In genomic region chr17:17661834-17662233, GRCh38 we compare ENCODE assay signal across 17 cellular contexts. TPM values are rescaled to one million over a fixed set of nuclear protein-coding genes. Genes with fewer than 3 reads are reported as not detected.
DNase-seq lines count a peak whose midpoint lies in the region; ATAC-seq, FAIRE-seq and TF ChIP-seq lines count a peak whose summit lies in the region.
"Had no signal": no experiment of that assay in that cellular context is flagged by ENCODE, and none has a peak within 500 bp of the region (broad histone marks: within the 10 kb centered on the region; RNA-seq: fewer than 3 reads in every experiment).

No MANE protein-coding gene starts in this region.

- H3K27me3 ChIP-seq in HCT116 (ENCODE audit: insufficient read depth, low read length): no peaks in the 10 kb centered on the region
- H3K27me3 ChIP-seq: esophagus squamous epithelium, upper lobe of left lung had no signal

- no peaks in the 10 kb centered on the region for H3K9me2 ChIP-seq in HCT116 (ENCODE audit: insufficient read depth)

- ATAC-seq in A549 (no peak), HCT116 (no peak), HG02970 (IDR thresholded peaks at IDR 0.05; ENCODE audit: low FRiP score, unreplicated experiment) (no peak)
- ATAC-seq: activated CD8-positive, alpha-beta memory T cell treated with anti-CD3 and anti-CD28 coated beads, Interleukin-2, amount 10 ng/mL, durations not matched to agents 7 days and 5 days had no signal

- DNase-seq in A549 (ENCODE audit: low read depth in 1 of 2, low spot score in 1 of 2): no peak
- DNase-seq in HCT116 (ENCODE audit: low read depth, low spot score): no peak
- peak; percentile 63 for DNase-seq in SK-N-DZ (ENCODE audit: low spot score)
- no peak for DNase-seq in fibroblast of villous mesenchyme (ENCODE audit: low read depth)
- no peak for DNase-seq in stimulated activated CD4-positive, alpha-beta T cell treated with anti-CD3 and anti-CD28 coated beads, Interleukin-2, amount 100 ng/mL, for 24 hours
- no peak for DNase-seq in activated T-helper 1 cell treated with anti-CD3 and anti-CD28 coated beads, Interleukin-12 subunit alpha, Interleukin-12 subunit beta, Interleukin-2, Interleukin-4 antibody, amounts not matched to agents 30 ng/mL and 10 ng/mL and 1 ng/mL, durations not matched to agents 14 hours and 24 hours and 36 hours (ENCODE audit: low spot score)
- no peak for DNase-seq in NCI-H1417 (lab: John Stamatoyannopoulos, UW)
- DNase-seq: activated CD8-positive, alpha-beta memory T cell treated with anti-CD3 and anti-CD28 coated beads, Interleukin-2, amount 10 ng/mL, durations not matched to agents 7 days and 5 days; activated naive CD4-positive, alpha-beta T cell treated with anti-CD3 and anti-CD28 coated beads, Interleukin-2, amount 10 ng/mL, durations not matched to agents 7 days and 5 days; esophagus squamous epithelium; GOT3; NCI-H1048; NCI-H446 treated with DMSO at 0.1 percent for 48 hours; Right ventricle myocardium superior; stimulated activated CD4-positive, alpha-beta T cell treated with anti-CD3 and anti-CD28 coated beads, Interleukin-15, amount 100 ng/mL, for 24 hours; upper lobe of left lung had no signal

- TF ChIP-seq CTCF in A549 (IDR thresholded peaks at IDR 0.05) (peak; percentile 17; the same call in 2 of the 3 replicates), HCT116 (IDR thresholded peaks at IDR 0.05 in 2 of 3, conservative IDR thresholded peaks at IDR 0.05 in 1 of 3; ENCODE audit: borderline replicate concordance in 1 of 3, insufficient read depth in 1 of 3, low read depth in 2 of 3, low read length in 2 of 3) (peak in 2 of 3 experiments; percentile 41 to 44; a peak in 4 of 6 replicates), fibroblast of villous mesenchyme (IDR thresholded peaks at IDR 0.05; ENCODE audit: insufficient read depth, low read depth, low read length) (peak; percentile 16)

- 89% methylated on average over 6 of the region's 6 CpGs for WGBS in A549 (ENCODE audit: missing lambda C conversion rate)

- H3K27me3 Mint-ChIP-seq in activated T-helper 1 cell treated with anti-CD3 and anti-CD28 coated beads, Interleukin-12 subunit alpha, Interleukin-12 subunit beta, Interleukin-2, Interleukin-4 antibody, amounts not matched to agents 30 ng/mL and 10 ng/mL and 1 ng/mL, durations not matched to agents 14 hours and 24 hours and 36 hours (ENCODE audit: insufficient read depth): peaks cover 13% of the 10 kb centered on the region

- RAD21 ChIA-PET in HCT116 (lab: Charles Lee; ENCODE audit: low non-redundant PET in 1 of 2, low total read pairs in 2 of 2, uncharacterized antibody in 2 of 2, unreplicated experiment in 2 of 2): no interaction called here

- CTCF ChIA-PET in A549 (lab: Yijun Ruan, JAX): interaction anchor here (0.8 to 2.6 kb wide), 6 partner anchors 11 to 305 kb away, joined by 4 to 12 read pairs (median 4); no protein-coding TSS in a partner anchor
- CTCF ChIA-PET in HCT116 (lab: Charles Lee): interaction anchor here (1.4 kb wide), 1 partner anchor 19 kb away, joined by 3 read pairs; the partner anchor contains the start of gene RAI1

- peaks cover 12% of the 10 kb centered on the region for H3K9me3 Mint-ChIP-seq in activated T-helper 1 cell treated with anti-CD3 and anti-CD28 coated beads, Interleukin-12 subunit alpha, Interleukin-12 subunit beta, Interleukin-2, Interleukin-4 antibody, amounts not matched to agents 30 ng/mL and 10 ng/mL and 1 ng/mL, durations not matched to agents 14 hours and 24 hours and 36 hours

- peaks cover 30% of the 10 kb centered on the region for H3K9me3 ChIP-seq in A549
- H3K9me3 ChIP-seq in HCT116 (ENCODE audit: control insufficient read depth in 1 of 2, insufficient read depth in 1 of 2, low read depth in 1 of 2, low read length in 2 of 2): peaks cover 0 to 6% of the 10 kb centered on the region in 2 experiments; a peak in 1 of 4 replicates

- no peaks in the 10 kb centered on the region for H4K20me1 ChIP-seq in HCT116 (ENCODE audit: insufficient read depth)

- no peaks in the 10 kb centered on the region for H3K36me3 ChIP-seq in HCT116 (ENCODE audit: control insufficient read depth in 1 of 2, insufficient read depth in 2 of 2, low read length in 2 of 2)
- H3K36me3 ChIP-seq: esophagus squamous epithelium, upper lobe of left lung had no signal

- no peak overlapping the region for H2AFZ ChIP-seq in HCT116 (ENCODE audit: low read depth, low read length, poor library complexity, severe bottlenecking)

- no peaks in the 10 kb centered on the region for H3K79me2 ChIP-seq in HCT116 (ENCODE audit: insufficient read depth, low read length)

- H3K4me3 ChIP-seq in A549 (no peak overlapping the region), HCT116 (replicated peaks in 1 of 2; ENCODE audit: low read depth in 1 of 2, low read length in 2 of 2) (no peak overlapping the region), fibroblast of villous mesenchyme (ENCODE audit: low read depth, low read length) (no peak overlapping the region)
- H3K4me3 ChIP-seq: esophagus squamous epithelium, upper lobe of left lung had no signal

- no peak for FAIRE-seq in A549 (lab: Jason Lieb, UNC)

- H3K27ac ChIP-seq in A549: no peak overlapping the region
- no peak overlapping the region for H3K27ac ChIP-seq in HCT116 (ENCODE audit: low read depth, low read length)
- H3K27ac ChIP-seq: esophagus squamous epithelium, upper lobe of left lung had no signal

- TF ChIP-seq POLR2A in A549 (IDR thresholded peaks at IDR 0.05; ENCODE audit: low read length): no peak
- TF ChIP-seq POLR2A in HCT116 (IDR thresholded peaks at IDR 0.05; ENCODE audit: borderline replicate concordance, extremely low read depth, insufficient read depth, insufficient read length): no peak

- H3K4me3 Mint-ChIP-seq in activated T-helper 1 cell treated with anti-CD3 and anti-CD28 coated beads, Interleukin-12 subunit alpha, Interleukin-12 subunit beta, Interleukin-2, Interleukin-4 antibody, amounts not matched to agents 30 ng/mL and 10 ng/mL and 1 ng/mL, durations not matched to agents 14 hours and 24 hours and 36 hours: no peak overlapping the region
- H3K4me3 Mint-ChIP-seq: activated CD8-positive, alpha-beta memory T cell treated with anti-CD3 and anti-CD28 coated beads, Interleukin-2, amount 10 ng/mL, durations not matched to agents 7 days and 5 days; activated naive CD4-positive, alpha-beta T cell treated with anti-CD3 and anti-CD28 coated beads, Interleukin-2, amount 10 ng/mL, durations not matched to agents 7 days and 5 days had no signal

- intact Hi-C loops in HCT116 (cut with micrococcal nuclease): no loop called here
- intact Hi-C loops in activated T-helper 1 cell treated with anti-CD3 and anti-CD28 coated beads, Interleukin-12 subunit alpha, Interleukin-12 subunit beta, Interleukin-2, Interleukin-4 antibody, amounts not matched to agents 30 ng/mL and 10 ng/mL and 1 ng/mL, durations not matched to agents 14 hours and 24 hours and 36 hours (cut with micrococcal nuclease): no loop called here

- H3K4me2 ChIP-seq in A549 (no peak overlapping the region), HCT116 (ENCODE audit: low read length) (no peak overlapping the region)

- no peaks in the 10 kb centered on the region for H3K36me3 Mint-ChIP-seq in activated T-helper 1 cell treated with anti-CD3 and anti-CD28 coated beads, Interleukin-12 subunit alpha, Interleukin-12 subunit beta, Interleukin-2, Interleukin-4 antibody, amounts not matched to agents 30 ng/mL and 10 ng/mL and 1 ng/mL, durations not matched to agents 14 hours and 24 hours and 36 hours (ENCODE audit: low read depth)
- H3K36me3 Mint-ChIP-seq: activated CD8-positive, alpha-beta memory T cell treated with anti-CD3 and anti-CD28 coated beads, Interleukin-2, amount 10 ng/mL, durations not matched to agents 7 days and 5 days; activated naive CD4-positive, alpha-beta T cell treated with anti-CD3 and anti-CD28 coated beads, Interleukin-2, amount 10 ng/mL, durations not matched to agents 7 days and 5 days had no signal

- peaks cover 14% of the 10 kb centered on the region for H3K4me1 Mint-ChIP-seq in activated T-helper 1 cell treated with anti-CD3 and anti-CD28 coated beads, Interleukin-12 subunit alpha, Interleukin-12 subunit beta, Interleukin-2, Interleukin-4 antibody, amounts not matched to agents 30 ng/mL and 10 ng/mL and 1 ng/mL, durations not matched to agents 14 hours and 24 hours and 36 hours (ENCODE audit: low read depth)

- H3K9ac ChIP-seq in HCT116 (ENCODE audit: low read length): no peak overlapping the region

- H3K27ac Mint-ChIP-seq in activated T-helper 1 cell treated with anti-CD3 and anti-CD28 coated beads, Interleukin-12 subunit alpha, Interleukin-12 subunit beta, Interleukin-2, Interleukin-4 antibody, amounts not matched to agents 30 ng/mL and 10 ng/mL and 1 ng/mL, durations not matched to agents 14 hours and 24 hours and 36 hours: no peak overlapping the region
- H3K27ac Mint-ChIP-seq: activated CD8-positive, alpha-beta memory T cell treated with anti-CD3 and anti-CD28 coated beads, Interleukin-2, amount 10 ng/mL, durations not matched to agents 7 days and 5 days had no signal

- no peak for TF ChIP-seq RAD21 in A549 (conservative IDR thresholded peaks at IDR 0.05 in 1 of 2, IDR thresholded peaks at IDR 0.05 in 1 of 2)
- TF ChIP-seq RAD21 in HCT116 (IDR thresholded peaks at IDR 0.05; ENCODE audit: low read depth): no peak

- POLR2A ChIA-PET in A549 (lab: Yijun Ruan, JAX): no interaction called here
- POLR2A ChIA-PET in HCT116 (lab: Charles Lee): no interaction called here

- TF ChIP-seq EP300 in A549 (IDR thresholded peaks at IDR 0.05): no peak

- no TSS peak for BruUV-seq in HCT116 (replicated peaks; lab: Mats Ljungman, UMichigan)

- H3K4me1 ChIP-seq in A549: peaks cover 20% of the 10 kb centered on the region
- peaks cover 19 to 35% of the 10 kb centered on the region in 2 experiments for H3K4me1 ChIP-seq in HCT116 (ENCODE audit: control insufficient read depth in 1 of 2, insufficient read depth in 2 of 2, low read length in 2 of 2)

TF ChIP-seq in A549, 52 proteins besides CTCF, POLR2A, EP300 and RAD21 (continues in another document):
- TF ChIP-seq BHLHE40 (IDR thresholded peaks at IDR 0.05; ENCODE audit: low read depth, low read length) (no peak), SREBF2 (IDR thresholded peaks at IDR 0.05) (no peak)

TF ChIP-seq in HCT116, 20 proteins besides CTCF, POLR2A, EP300 and RAD21 (continues in another document):
- no peak for TF ChIP-seq JUND (IDR thresholded peaks at IDR 0.05)
- TF ChIP-seq EZH2 (IDR thresholded peaks at IDR 0.05): no peak

RNA-seq across cellular contexts. Expression of gene RAI1, which starts 19.4 kb away (rescaled TPM):
- 3.5 and 7.1 TPM in 2 replicates for polyA plus RNA-seq in A549 (2011; rRNA removed)
- polyA plus RNA-seq in A549 (2012; cell fraction: cytosol; rRNA removed): 7.1 and 11.2 TPM in 2 replicates
- 27.6 and 28.1 TPM in 2 replicates for polyA plus RNA-seq in A549 (2012; cell fraction: nucleus; rRNA removed)
- polyA plus RNA-seq in A549 (2017; fragmentation: RNase III; extraction: RNeasy Plus Mini Kit Qiagen cat#74134 plus additional on column Dnase treatment): 18.9 to 23.8 TPM (median 23.3 TPM) in 3 replicates
- polyA minus RNA-seq in A549 (2011; rRNA and poly(A)+ RNA removed): 5.7 and 9.7 TPM in 2 replicates
- total RNA-seq in HCT116 (2021; ENCODE audit: unreplicated experiment): 38.5 TPM
- polyA plus RNA-seq in HCT116 (2012): 21.0 and 25.2 TPM in 2 replicates
- 18.2 and 22.8 TPM in 2 replicates for polyA plus RNA-seq in SK-N-DZ (2014; cell fraction: cytosol; rRNA removed)
- polyA plus RNA-seq in SK-N-DZ (2014; cell fraction: nucleus; rRNA removed): 38.5 and 70.0 TPM in 2 replicates
- total RNA-seq in fibroblast of villous mesenchyme: 16.0 and 24.2 TPM in 2 replicates
- 31.1 and 32.3 TPM in 2 replicates for total RNA-seq in activated T-helper 1 cell treated with anti-CD3 and anti-CD28 coated beads, Interleukin-12 subunit alpha, Interleukin-12 subunit beta, Interleukin-2, Interleukin-4 antibody, amounts not matched to agents 30 ng/mL and 10 ng/mL and 1 ng/mL, durations not matched to agents 14 hours and 24 hours and 36 hours

Comparison
In these comparisons a context has a peak if more than half of its experiments do, and no peak if none do; other contexts are left out.
1. Of the 6 proteins assayed by ChIP-seq in both A549 and HCT116: peak only in A549: none; only in HCT116: none; in both: CTCF; in neither: 5.